ENCODE assay signal across 8 cellular contexts in genomic region chr21:35048706-35049617, GRCh38. TPM values are rescaled to one million over a fixed set of nuclear protein-coding genes. Genes with fewer than 3 reads are reported as not detected.
DNase-seq lines count a peak whose midpoint lies in the region; ATAC-seq and TF ChIP-seq lines count a peak whose summit lies in the region.

RUNX1 (minus strand) TSS chr21:35049302.

- peak; percentile 44 for ATAC-seq in GM18508 (IDR thresholded peaks at IDR 0.05; ENCODE audit: insufficient read depth, unreplicated experiment)
- ATAC-seq in HG02885 (IDR thresholded peaks at IDR 0.05; ENCODE audit: poor library complexity, unreplicated experiment): peak; percentile 65
- ATAC-seq in gastrocnemius medialis: peak in 1 of 2 donors; percentile 11

- H3K4me3 Mint-ChIP-seq in activated T-cell treated with anti-CD3 and anti-CD28 coated beads, Interleukin-2, amount 50 U/mL, for 24 hours: peak within 1 kb of the TSS; percentile 87

- intact Hi-C loops in gastrocnemius medialis (cut with DNase I; ENCODE audit: low total_unique reads): loop anchor here (1.0 to 5.0 kb wide), 4 partner anchors 140 to 357 kb away; no protein-coding TSS in a partner anchor

- H3K4me1 Mint-ChIP-seq in activated T-cell treated with anti-CD3 and anti-CD28 coated beads, Interleukin-2, amount 50 U/mL, for 24 hours (ENCODE audit: low read depth): peaks cover 93% of the 10 kb centered on the region

- H3K9me3 ChIP-seq in gastrocnemius medialis: no peaks in the 10 kb centered on the region

- H3K27ac ChIP-seq in gastrocnemius medialis: peak within 1 kb of the TSS; percentile 81 to 86 (median 84)

- H3K27me3 ChIP-seq in gastrocnemius medialis: no peaks in the 10 kb centered on the region

- TF ChIP-seq CTCF in fibroblast of the aortic adventitia (IDR thresholded peaks at IDR 0.05; ENCODE audit: insufficient read depth, low read length) (no peak), gastrocnemius medialis (IDR thresholded peaks at IDR 0.05 in 4 of 5, conservative IDR thresholded peaks at IDR 0.05 in 1 of 5) (no peak)

- H3K36me3 ChIP-seq in gastrocnemius medialis: no peaks in the 10 kb centered on the region

- H3K36me3 Mint-ChIP-seq in activated T-cell treated with anti-CD3 and anti-CD28 coated beads, Interleukin-2, amount 50 U/mL, for 24 hours (ENCODE audit: low read depth): peaks cover 25% of the 10 kb centered on the region

- DNase-seq in OCI-M1 (lab: John Stamatoyannopoulos, UW) (peak; percentile 97), fibroblast of the aortic adventitia (ENCODE audit: low read depth) (peak; percentile 53), gastrocnemius medialis (peak; percentile 24 to 34), COLO668 (lab: John Stamatoyannopoulos, UW; ENCODE audit: unreplicated experiment) (no peak), HuH-7.5 (ENCODE audit: low spot score) (no peak)
- DNase-seq in activated T-cell treated with anti-CD3 and anti-CD28 coated beads, Interleukin-2, amount 50 U/mL, for 24 hours: peak; percentile 79

- TF ChIP-seq POLR2A in gastrocnemius medialis (IDR thresholded peaks at IDR 0.05): no peak

- in situ Hi-C loops in gastrocnemius medialis (cut with MboI; ENCODE audit: low sequenced_read_pairs in 4 of 4): loop anchor here in 3 of 4 donors (10.0 to 25.0 kb wide), 3 partner anchors 262 to 356 kb away; no protein-coding TSS in a partner anchor

- peak within 1 kb of the TSS; percentile 56 for H3K4me3 ChIP-seq in fibroblast of the aortic adventitia (ENCODE audit: low read depth, low read length)
- H3K4me3 ChIP-seq in gastrocnemius medialis: peak within 1 kb of the TSS; percentile 46 to 59 (median 56)

- peaks cover 59 to 62% of the 10 kb centered on the region in 2 donors for H3K4me1 ChIP-seq in gastrocnemius medialis

- peak within 1 kb of the TSS; percentile 98 for H3K27ac Mint-ChIP-seq in activated T-cell treated with anti-CD3 and anti-CD28 coated beads, Interleukin-2, amount 50 U/mL, for 24 hours

- no peaks in the 10 kb centered on the region for H3K27me3 Mint-ChIP-seq in activated T-cell treated with anti-CD3 and anti-CD28 coated beads, Interleukin-2, amount 50 U/mL, for 24 hours

- H3K9me3 Mint-ChIP-seq in activated T-cell treated with anti-CD3 and anti-CD28 coated beads, Interleukin-2, amount 50 U/mL, for 24 hours: no peaks in the 10 kb centered on the region

RNA-seq across cellular contexts. Expression of gene RUNX1, which starts in this region (rescaled TPM):
- 28.0 and 63.5 TPM in 2 replicates for total RNA-seq in fibroblast of the aortic adventitia (ENCODE audit: low replicate concordance)
- total RNA-seq in gastrocnemius medialis: 10 to 100 TPM in 2 of 4 donors, 1 to 10 TPM in 2; 8.0 to 20.9 (median 10.6) TPM

Comparison
In these comparisons a context has a peak if more than half of its experiments do, and no peak if none do; other contexts are left out.
1. DNase-seq: peak in OCI-M1 (single experiment), activated T-cell treated with anti-CD3 and anti-CD28 coated beads, Interleukin-2, amount 50 U/mL, for 24 hours (single experiment), fibroblast of the aortic adventitia (single experiment) and gastrocnemius medialis (2 of 2); none in COLO668 (single experiment) and HuH-7.5 (single experiment).